34 cellular contexts compared by ENCODE assay signal in the genomic region with DNA sequence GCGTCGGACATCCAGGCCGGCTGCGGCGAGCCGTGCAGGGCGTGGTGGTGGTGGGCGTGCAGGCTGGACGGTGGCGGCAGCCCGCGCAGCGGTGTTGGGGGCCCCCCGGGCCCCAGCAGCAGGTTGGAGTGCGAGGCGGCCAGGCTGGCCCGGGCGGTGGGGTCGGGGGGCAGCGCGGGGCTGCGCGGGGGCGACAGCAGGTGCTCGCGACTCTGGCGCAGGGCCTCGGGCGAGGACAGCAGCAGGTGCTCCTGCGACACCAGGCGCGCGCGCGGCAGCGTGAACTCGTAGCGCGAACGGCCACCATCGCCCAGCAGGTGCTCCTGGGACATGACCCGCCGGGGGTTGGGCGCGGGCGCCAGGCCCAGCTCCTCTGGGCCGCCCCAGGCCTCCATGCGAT. TPM values are rescaled to one million over a fixed set of nuclear protein-coding genes. Genes with fewer than 3 reads are reported as not detected.
"Had no signal": no experiment of that assay in that cellular context is flagged by ENCODE, and none has a peak within 500 bp of the region (broad histone marks: within the 10 kb centered on the region; RNA-seq: fewer than 3 reads in every experiment).

No MANE protein-coding gene starts in this region.

- H3K4me1 ChIP-seq: breast epithelium, prostate gland had no signal

- H3K27ac Mint-ChIP-seq: activated B cell treated with CpG ODN at 0.5 μM for 24 hours; activated CD8-positive, alpha-beta memory T cell treated with anti-CD3 and anti-CD28 coated beads, Interleukin-2, amount 10 ng/mL, durations not matched to agents 7 days and 5 days; activated CD8-positive, alpha-beta T cell treated with anti-CD3 and anti-CD28 coated beads for 36 hours; activated naive CD4-positive, alpha-beta T cell treated with anti-CD3 and anti-CD28 coated beads, Interleukin-2, amount 50 U/mL, for 72 hours; activated T-helper 2 cell treated with anti-CD3 and anti-CD28 coated beads, Interferon-gamma antibody, Interleukin-2, Interleukin-4, amounts not matched to agents 10 μg/mL and 5 μg/mL and 100 μg/mL, durations not matched to agents 14 hours and 24 hours and 36 hours; mesothelial cell of epicardium; nephron progenitor cell; T-helper 2 cell treated with Interferon-gamma antibody and Interleukin-4, amounts not matched to agents 5 μg/mL and 100 μg/mL, for 36 hours had no signal

- H2AFZ ChIP-seq: hepatocyte had no signal

- H3K4me2 ChIP-seq: hepatocyte had no signal

- H3K4me3 Mint-ChIP-seq: activated B cell treated with CpG ODN at 0.5 μM for 24 hours; activated CD8-positive, alpha-beta memory T cell treated with anti-CD3 and anti-CD28 coated beads, Interleukin-2, amount 10 ng/mL, durations not matched to agents 7 days and 5 days; activated CD8-positive, alpha-beta T cell treated with anti-CD3 and anti-CD28 coated beads for 36 hours; mesothelial cell of epicardium; naive B cell; nephron progenitor cell; T-helper 2 cell treated with Interferon-gamma antibody and Interleukin-4, amounts not matched to agents 5 μg/mL and 100 μg/mL, for 36 hours had no signal

- H3K4me1 Mint-ChIP-seq: activated B cell treated with CpG ODN at 0.5 μM for 24 hours; activated CD8-positive, alpha-beta memory T cell treated with anti-CD3 and anti-CD28 coated beads, Interleukin-2, amount 10 ng/mL, durations not matched to agents 7 days and 5 days; mesothelial cell of epicardium had no signal

- DNase-seq: activated B cell treated with CpG ODN at 0.5 μM for 24 hours; activated CD4-positive, alpha-beta T cell treated with anti-CD3 and anti-CD28 coated beads, Interleukin-2, amount 50 U/mL, for 1 hour; activated CD8-positive, alpha-beta memory T cell treated with anti-CD3 and anti-CD28 coated beads, Interleukin-2, amount 10 ng/mL, durations not matched to agents 7 days and 5 days; activated CD8-positive, alpha-beta T cell treated with anti-CD3 and anti-CD28 coated beads for 36 hours; activated naive CD4-positive, alpha-beta T cell; activated T-cell treated with anti-CD3 and anti-CD28 coated beads, Interleukin-2, amount 50 U/mL, for 48 hours; central memory CD4-positive, alpha-beta T cell; effector CD4-positive, alpha-beta T cell; left cardiac atrium; naive B cell; nephron progenitor cell; ovary; retina; stimulated activated CD4-positive, alpha-beta T cell treated with anti-CD3 and anti-CD28 coated beads, Interleukin-12 subunit alpha, Interleukin-12 subunit beta, amount 100 ng/mL, for 4 hours; stimulated activated CD4-positive, alpha-beta T cell treated with anti-CD3 and anti-CD28 coated beads, Interleukin-4, amount 100 ng/mL, for 1 hour; stomach had no signal

- H3K36me3 Mint-ChIP-seq: activated CD8-positive, alpha-beta memory T cell treated with anti-CD3 and anti-CD28 coated beads, Interleukin-2, amount 10 ng/mL, durations not matched to agents 7 days and 5 days; mesothelial cell of epicardium; naive B cell had no signal

- H3K27ac ChIP-seq: breast epithelium, gastroesophageal sphincter, hepatocyte, neutrophil, ovary, prostate gland, stomach, suprapubic skin, tibial nerve had no signal

- H3K4me3 ChIP-seq: breast epithelium, gastroesophageal sphincter, hepatocyte, ovary, prostate gland, skin epidermis, stomach, suprapubic skin, tibial nerve had no signal

- H3K79me2 ChIP-seq: hepatocyte had no signal

- H3K9me3 Mint-ChIP-seq: activated B cell treated with CpG ODN at 0.5 μM for 24 hours; activated CD8-positive, alpha-beta T cell treated with anti-CD3 and anti-CD28 coated beads for 36 hours; activated T-helper 2 cell treated with anti-CD3 and anti-CD28 coated beads, Interferon-gamma antibody, Interleukin-2, Interleukin-4, amounts not matched to agents 10 μg/mL and 5 μg/mL and 100 μg/mL, durations not matched to agents 14 hours and 24 hours and 36 hours; nephron progenitor cell; T-helper 2 cell treated with Interferon-gamma antibody and Interleukin-4, amounts not matched to agents 5 μg/mL and 100 μg/mL, for 36 hours had no signal

- H3K36me3 ChIP-seq: breast epithelium, gastroesophageal sphincter, neutrophil, ovary, prostate gland, stomach, suprapubic skin had no signal

- H3K9me3 ChIP-seq: breast epithelium, gastroesophageal sphincter, neutrophil, ovary, prostate gland, stomach, suprapubic skin, tibial nerve had no signal

- H3K27me3 ChIP-seq: hepatocyte, ovary had no signal

RNA-seq across cellular contexts. Expression of gene SHISA7, which starts 9.8 kb away (rescaled TPM):
- total RNA-seq: activated B cell treated with CpG ODN at 0.5 μM for 24 hours; activated CD8-positive, alpha-beta memory T cell treated with anti-CD3 and anti-CD28 coated beads, Interleukin-2, amount 10 ng/mL, durations not matched to agents 7 days and 5 days; activated CD8-positive, alpha-beta T cell treated with anti-CD3 and anti-CD28 coated beads for 36 hours; activated naive CD4-positive, alpha-beta T cell treated with anti-CD3 and anti-CD28 coated beads, Interleukin-2, amount 50 U/mL, for 72 hours; activated T-helper 2 cell treated with anti-CD3 and anti-CD28 coated beads, Interferon-gamma antibody, Interleukin-2, Interleukin-4, amounts not matched to agents 10 μg/mL and 5 μg/mL and 100 μg/mL, durations not matched to agents 14 hours and 24 hours and 36 hours; fibroblast of lung; fibroblast of villous mesenchyme; gastroesophageal sphincter; hepatocyte; left cardiac atrium; ovary; prostate gland; stomach; ureter had no signal

RNA-seq across cellular contexts. Expression of gene C19orf85, which starts 31.3 kb away (rescaled TPM):
- total RNA-seq: activated B cell treated with CpG ODN at 0.5 μM for 24 hours; activated CD8-positive, alpha-beta memory T cell treated with anti-CD3 and anti-CD28 coated beads, Interleukin-2, amount 10 ng/mL, durations not matched to agents 7 days and 5 days; activated CD8-positive, alpha-beta T cell treated with anti-CD3 and anti-CD28 coated beads for 36 hours; activated naive CD4-positive, alpha-beta T cell treated with anti-CD3 and anti-CD28 coated beads, Interleukin-2, amount 50 U/mL, for 72 hours; activated T-helper 2 cell treated with anti-CD3 and anti-CD28 coated beads, Interferon-gamma antibody, Interleukin-2, Interleukin-4, amounts not matched to agents 10 μg/mL and 5 μg/mL and 100 μg/mL, durations not matched to agents 14 hours and 24 hours and 36 hours; breast epithelium; epithelial cell of proximal tubule; fibroblast of lung; fibroblast of villous mesenchyme; gastroesophageal sphincter; hepatocyte; left cardiac atrium; lower leg skin; mesothelial cell of epicardium; ovary; prostate gland; sciatic nerve; stomach; suprapubic skin; tibial nerve; ureter had no signal
